1 cellular context compared by ENCODE assay signal in the genomic region with DNA sequence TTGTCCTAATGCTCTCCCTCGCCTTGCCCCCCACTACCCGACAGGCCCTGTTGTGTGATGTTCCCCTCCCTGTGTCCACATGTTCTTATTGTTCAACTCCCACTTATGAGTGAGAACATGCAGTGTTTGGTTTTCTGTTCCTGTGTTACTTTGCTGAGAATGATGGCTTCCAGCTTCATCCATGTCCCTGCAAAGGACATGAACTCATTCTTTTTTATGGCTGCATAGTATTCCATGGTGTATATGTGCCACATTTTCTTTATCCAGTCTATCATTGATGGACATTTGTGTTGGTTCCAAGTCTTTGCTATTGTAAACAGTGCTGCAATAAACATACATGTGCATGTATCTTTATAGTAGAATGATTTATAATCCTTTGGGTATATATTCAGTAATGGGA.
A peak's percentile ranks its signal among the peaks of the same experiment; 100 is the strongest.
TF ChIP-seq lines count a peak whose summit lies in the region.
"Not testable (repeated sequence)": the region's sequence is repeated elsewhere in the genome, so short reads cannot be mapped to it uniquely, and the experiment has no call there.

No MANE protein-coding gene starts in this region.

- not testable (repeated sequence) for H3K9me3 ChIP-seq in HEK293 (ENCODE audit: control insufficient read depth, insufficient read depth, low read depth, low read length)

- not testable (repeated sequence) for H3K36me3 ChIP-seq in HEK293 (ENCODE audit: control insufficient read depth in 2 of 2, insufficient read depth in 1 of 2, low read length in 2 of 2)

- H3K4me1 ChIP-seq in HEK293 (ENCODE audit: control insufficient read depth, insufficient read depth, low read length) = peaks cover 14% of the 10 kb centered on the region

- not testable (repeated sequence) for H3K4me3 ChIP-seq in HEK293 (ENCODE audit: low read depth, low read length)

- TF ChIP-seq CTCF in HEK293 (tag by site-specific recombination; IDR thresholded peaks at IDR 0.05) = not testable (repeated sequence)

- H3K27ac ChIP-seq in HEK293 (ENCODE audit: extremely low read depth, low read depth, low read length) = not testable (repeated sequence)

- POLR2A ChIA-PET in HEK293 (lab: Yijun Ruan, JAX) = not testable (repeated sequence)

- CTCF ChIA-PET in HEK293 (lab: Yijun Ruan, JAX) = interaction anchor here (1.1 kb wide), 1 partner anchor 249 kb away, joined by 7 read pairs; no protein-coding TSS in a partner anchor

TF ChIP-seq in HEK293, 187 proteins besides CTCF, POLR2A, EP300 and RAD21:
- TF ChIP-seq ZNF146 (tag by site-specific recombination; IDR thresholded peaks at IDR 0.05) = peak; percentile 93
